In the genomic region with DNA sequence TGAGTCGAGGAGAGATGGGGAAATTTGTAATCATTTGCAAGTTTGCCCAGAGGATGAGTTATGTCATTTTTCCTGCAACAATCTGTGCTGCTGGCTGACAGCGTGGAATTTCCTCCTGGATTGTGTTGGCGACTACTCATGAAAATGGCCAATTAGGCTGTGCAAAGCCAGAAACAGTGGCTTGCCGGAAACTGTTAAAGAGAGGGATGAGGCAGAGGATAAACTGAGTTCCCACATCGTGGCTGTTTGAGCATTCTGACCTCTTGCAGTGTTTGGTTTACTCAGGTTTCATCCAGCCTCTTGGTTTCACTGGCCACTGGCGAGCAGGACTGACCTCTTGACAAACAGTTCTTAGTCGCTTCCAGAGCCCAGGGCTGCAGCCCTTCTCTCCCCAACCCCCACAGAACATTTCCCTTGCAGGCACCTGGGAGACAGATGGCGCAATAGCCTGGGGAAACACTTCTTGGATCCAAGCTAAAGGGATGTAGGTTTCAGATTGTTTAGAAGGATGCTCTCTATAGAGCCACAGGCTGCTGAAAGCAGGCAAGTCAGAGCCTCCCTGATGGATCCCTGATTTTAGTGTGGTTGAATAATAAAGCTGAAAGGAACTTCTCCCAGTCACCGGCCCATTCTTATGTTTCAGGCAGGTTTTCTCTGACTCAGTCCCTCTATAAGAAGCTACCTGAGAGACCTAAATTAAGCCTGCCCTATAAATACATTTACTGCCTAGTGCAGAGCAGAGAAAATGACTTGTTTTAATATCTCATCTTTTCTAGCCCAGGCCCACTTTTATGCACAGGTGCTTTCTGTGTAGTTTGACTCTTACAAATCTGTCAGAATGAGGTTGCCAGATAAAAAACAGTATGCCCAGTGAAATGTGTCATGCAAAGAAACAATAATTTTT, we compare ENCODE assay signal across 10 cellular contexts.
A peak's percentile ranks its signal among the peaks of the same experiment; 100 is the strongest.
DNase-seq lines count a peak whose midpoint lies in the region; ATAC-seq, FAIRE-seq and TF ChIP-seq lines count a peak whose summit lies in the region.
"Had no signal": no experiment of that assay in that cellular context is flagged by ENCODE, and none has a peak within 500 bp of the region (broad histone marks: within the 10 kb centered on the region; RNA-seq: fewer than 3 reads in every experiment).

No MANE protein-coding gene starts in this region.

- no peak for FAIRE-seq in bronchial epithelial cell (lab: Jason Lieb, UNC)

- DNase-seq in NCI-H1092 (lab: John Stamatoyannopoulos, UW) = peak; percentile 34
- peak; percentile 28 for DNase-seq in bronchial epithelial cell (ENCODE audit: low read depth)
- DNase-seq in lower lobe of right lung = no peak
- DNase-seq in SKM-1 treated with dmso at 0.1 percent for 144 hours (lab: John Stamatoyannopoulos, UW; ENCODE audit: unreplicated experiment) = no peak
- no peak for DNase-seq in Peyer's patch
- DNase-seq: DND-41, naive B cell had no signal

- H3K4me1 ChIP-seq in ACC112 (ENCODE audit: control insufficient read depth, insufficient read depth, low read length, unreplicated experiment) (peaks cover 16% of the 10 kb centered on the region), lower lobe of right lung (peaks cover 7% of the 10 kb centered on the region), Peyer's patch (no peaks in the 10 kb centered on the region)

- H3K27me3 ChIP-seq in ACC112 (ENCODE audit: insufficient read depth, low read length) = no peaks in the 10 kb centered on the region
- H3K27me3 ChIP-seq in bronchial epithelial cell (ENCODE audit: control insufficient read depth, insufficient read depth, low read length) = no peaks in the 10 kb centered on the region
- no peaks in the 10 kb centered on the region for H3K27me3 ChIP-seq in lower lobe of right lung (ENCODE audit: low read depth)
- no peaks in the 10 kb centered on the region for H3K27me3 ChIP-seq in Peyer's patch

- no peaks in the 10 kb centered on the region for H3K36me3 ChIP-seq in ACC112 (ENCODE audit: insufficient read depth, low read length)
- no peaks in the 10 kb centered on the region for H3K36me3 ChIP-seq in bronchial epithelial cell (ENCODE audit: control insufficient read depth, insufficient read depth, low read length)
- no peaks in the 10 kb centered on the region for H3K36me3 ChIP-seq in lower lobe of right lung
- no peaks in the 10 kb centered on the region for H3K36me3 ChIP-seq in Peyer's patch

- H2AFZ ChIP-seq in ACC112 (ENCODE audit: low read length, unreplicated experiment) = peak overlapping the region; percentile 79

- H3K9me3 ChIP-seq in lower lobe of right lung (no peaks in the 10 kb centered on the region), Peyer's patch (no peaks in the 10 kb centered on the region)

- ATAC-seq in lower lobe of right lung (peak; percentile 68 to 70), HG03108 (IDR thresholded peaks at IDR 0.05; ENCODE audit: unreplicated experiment) (no peak), GM21576 (IDR thresholded peaks at IDR 0.05; ENCODE audit: unreplicated experiment) (no peak)

- intact Hi-C loops in lower lobe of right lung (cut with DNase I) = no loop called here

- TF ChIP-seq CTCF in bronchial epithelial cell (IDR thresholded peaks at IDR 0.05; ENCODE audit: insufficient read depth, low read length, severe bottlenecking) (no peak), lower lobe of right lung (IDR thresholded peaks at IDR 0.05) (peak; percentile 13), Peyer's patch (IDR thresholded peaks at IDR 0.05) (no peak)

- H3K4me3 ChIP-seq in ACC112 (ENCODE audit: low read depth, low read length) (peak overlapping the region; percentile 66), bronchial epithelial cell (ENCODE audit: low read depth, low read length) (no peak overlapping the region), lower lobe of right lung (no peak overlapping the region), Peyer's patch (no peak overlapping the region)

- peak overlapping the region; percentile 31; the same call in 1 of the 2 replicates for H3K27ac ChIP-seq in ACC112 (ENCODE audit: low read depth, low read length)
- no peak overlapping the region for H3K27ac ChIP-seq in lower lobe of right lung
- H3K27ac ChIP-seq in Peyer's patch = no peak overlapping the region

- TF ChIP-seq POLR2A in Peyer's patch (IDR thresholded peaks at IDR 0.05) = no peak

- no peaks in the 10 kb centered on the region for H3K79me2 ChIP-seq in ACC112 (ENCODE audit: control insufficient read depth, insufficient read depth, low read length, unreplicated experiment)

Comparison
In these comparisons a context has a peak if more than half of its experiments do, and no peak if none do; other contexts are left out.
1. DNase-seq: peak in NCI-H1092 (single experiment) and bronchial epithelial cell (single experiment); none in lower lobe of right lung (single experiment), SKM-1 treated with dmso at 0.1 percent for 144 hours (single experiment) and Peyer's patch (0 of 3).
2. ATAC-seq: peak in lower lobe of right lung (2 of 2); none in HG03108 (single experiment) and GM21576 (single experiment).